Comparison of ENCODE assay signal across 28 cellular contexts in genomic region chr6:119207327-119207726, GRCh38.
"Had no signal": no experiment of that assay in that cellular context is flagged by ENCODE, and none has a peak within 500 bp of the region (broad histone marks: within the 10 kb centered on the region; RNA-seq: fewer than 3 reads in every experiment).

No MANE protein-coding gene starts in this region.

- H3K9ac ChIP-seq: neural progenitor cell, parathyroid adenoma had no signal

- H3K36me3 ChIP-seq: gastrocnemius medialis, neural progenitor cell, uterus had no signal

- H3K9me3 ChIP-seq: gastrocnemius medialis, left lung, suprapubic skin, transverse colon, upper lobe of right lung, uterus had no signal

- H3K9me3 Mint-ChIP-seq: dendritic cell treated with granulocyte-macrophage colony-stimulating factor and Interleukin-4, amounts not matched to agents 40 ng/mL and 50 ng/mL, for 4 days; endodermal cell; naive thymus-derived CD4-positive, alpha-beta T cell; nephron; neural progenitor cell; stimulated activated naive CD8-positive, alpha-beta T cell treated with anti-CD3 and anti-CD28 coated beads, Interleukin-15, amount 100 ng/mL, for 72 hours had no signal

- ATAC-seq: esophagus mucosa; gastrocnemius medialis; left cardiac atrium; left lung; naive thymus-derived CD4-positive, alpha-beta T cell; sciatic nerve; stimulated activated naive CD8-positive, alpha-beta T cell treated with anti-CD3 and anti-CD28 coated beads, Interleukin-15, amount 100 ng/mL, for 72 hours; upper lobe of right lung had no signal

- H3K27me3 Mint-ChIP-seq: dendritic cell treated with granulocyte-macrophage colony-stimulating factor and Interleukin-4, amounts not matched to agents 40 ng/mL and 50 ng/mL, for 4 days; naive thymus-derived CD4-positive, alpha-beta T cell; progenitor cell of endocrine pancreas; stimulated activated naive CD8-positive, alpha-beta T cell treated with anti-CD3 and anti-CD28 coated beads, Interleukin-15, amount 100 ng/mL, for 72 hours had no signal

- H3K4me1 ChIP-seq: gastrocnemius medialis, neural progenitor cell, upper lobe of right lung, uterus had no signal

- H3K4me2 ChIP-seq: neural progenitor cell, smooth muscle cell had no signal

- H3K27ac Mint-ChIP-seq: dendritic cell treated with granulocyte-macrophage colony-stimulating factor and Interleukin-4, amounts not matched to agents 40 ng/mL and 50 ng/mL, for 4 days; endodermal cell; naive thymus-derived CD4-positive, alpha-beta T cell; nephron; neural progenitor cell; progenitor cell of endocrine pancreas had no signal

- H3K4me3 ChIP-seq: gastrocnemius medialis, left lung, neural progenitor cell, smooth muscle cell, suprapubic skin, transverse colon, upper lobe of right lung, uterus had no signal

- H3K4me1 Mint-ChIP-seq: endodermal cell; neural progenitor cell; stimulated activated naive CD8-positive, alpha-beta T cell treated with anti-CD3 and anti-CD28 coated beads, Interleukin-15, amount 100 ng/mL, for 72 hours had no signal

- FAIRE-seq: kidney had no signal

- H3K27me3 ChIP-seq: gastrocnemius medialis, left lung, neural progenitor cell, suprapubic skin, transverse colon, upper lobe of right lung, uterus had no signal

- H3K4me3 Mint-ChIP-seq: dendritic cell treated with granulocyte-macrophage colony-stimulating factor and Interleukin-4, amounts not matched to agents 40 ng/mL and 50 ng/mL, for 4 days; endodermal cell; naive thymus-derived CD4-positive, alpha-beta T cell; nephron; neural progenitor cell; stimulated activated naive CD8-positive, alpha-beta T cell treated with anti-CD3 and anti-CD28 coated beads, Interleukin-15, amount 100 ng/mL, for 72 hours had no signal

- H2AFZ ChIP-seq: neural progenitor cell, parathyroid adenoma had no signal

- H3K36me3 Mint-ChIP-seq: neural progenitor cell had no signal

- H3K27ac ChIP-seq: epithelial cell of prostate, gastrocnemius medialis, left lung, neural progenitor cell, parathyroid adenoma, suprapubic skin, transverse colon, upper lobe of right lung, uterus had no signal

- DNase-seq: effector CD8-positive, alpha-beta T cell; endodermal cell; gastrocnemius medialis; head of caudate nucleus; kidney; left cardiac atrium; left lung; midbrain; naive thymus-derived CD4-positive, alpha-beta T cell; stimulated activated CD4-positive, alpha-beta T cell treated with anti-CD3 and anti-CD28 coated beads, Interleukin-12 subunit alpha, Interleukin-12 subunit beta, amount 100 ng/mL, for 4 hours; stimulated activated CD4-positive, alpha-beta T cell treated with anti-CD3 and anti-CD28 coated beads, Interleukin-1b, Interleukin-23, amount 100 ng/mL, for 48 hours; stimulated activated CD4-positive, alpha-beta T cell treated with anti-CD3 and anti-CD28 coated beads, Interleukin-4, amount 100 ng/mL, for 1 hour; stimulated activated CD8-positive, alpha-beta memory T cell treated with anti-CD3 and anti-CD28 coated beads, Interleukin-4, amount 100 ng/mL, for 48 hours; stimulated activated naive CD4-positive, alpha-beta T cell; stimulated activated naive CD8-positive, alpha-beta T cell treated with anti-CD3 and anti-CD28 coated beads, Interleukin-15, amount 100 ng/mL, for 72 hours; transverse colon; upper lobe of right lung; uterus had no signal
